ENCODE assay signal across 1 cellular context in the genomic region with DNA sequence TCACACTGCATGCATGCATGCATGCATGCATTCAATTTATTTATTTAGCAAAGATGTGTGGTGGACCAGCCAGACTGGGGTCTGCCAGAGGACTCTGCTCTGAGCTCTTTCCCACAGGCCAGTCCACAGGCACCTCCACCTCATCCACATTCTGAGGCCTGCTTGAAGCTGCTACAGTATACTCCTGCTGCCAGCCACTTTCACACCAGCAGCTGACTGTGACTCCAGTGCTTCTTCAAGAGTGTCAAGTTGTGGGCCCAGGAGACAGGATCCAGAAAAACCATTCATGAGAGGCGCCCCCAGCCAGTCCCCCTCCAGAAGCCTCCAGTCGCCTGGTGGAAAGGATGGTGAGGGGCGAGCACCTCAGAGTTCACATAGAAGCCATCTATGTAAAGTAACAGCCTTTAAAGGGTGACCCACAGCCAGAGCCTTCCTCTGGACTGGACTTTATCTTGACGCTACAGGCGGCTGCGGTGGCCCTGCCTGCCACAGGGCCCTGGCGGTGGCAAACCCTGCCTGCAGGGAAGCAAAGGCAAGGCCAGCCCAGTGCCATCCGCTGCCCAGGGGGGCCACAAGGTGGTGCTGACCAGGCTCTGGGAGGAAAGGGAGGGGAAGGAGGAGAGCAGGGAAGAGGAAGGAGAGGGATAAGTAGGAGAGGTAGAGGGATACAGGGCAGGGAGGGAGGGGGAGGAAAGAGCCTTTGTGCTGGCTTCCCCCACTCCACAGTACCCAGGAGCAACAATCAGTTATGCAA.
TF ChIP-seq lines count a peak whose summit lies in the region.

No MANE protein-coding gene starts in this region.

TF ChIP-seq in K562, 482 proteins besides CTCF, POLR2A, EP300 and RAD21 (continued from another document and continues in another):
- TF ChIP-seq, protein P1, sequence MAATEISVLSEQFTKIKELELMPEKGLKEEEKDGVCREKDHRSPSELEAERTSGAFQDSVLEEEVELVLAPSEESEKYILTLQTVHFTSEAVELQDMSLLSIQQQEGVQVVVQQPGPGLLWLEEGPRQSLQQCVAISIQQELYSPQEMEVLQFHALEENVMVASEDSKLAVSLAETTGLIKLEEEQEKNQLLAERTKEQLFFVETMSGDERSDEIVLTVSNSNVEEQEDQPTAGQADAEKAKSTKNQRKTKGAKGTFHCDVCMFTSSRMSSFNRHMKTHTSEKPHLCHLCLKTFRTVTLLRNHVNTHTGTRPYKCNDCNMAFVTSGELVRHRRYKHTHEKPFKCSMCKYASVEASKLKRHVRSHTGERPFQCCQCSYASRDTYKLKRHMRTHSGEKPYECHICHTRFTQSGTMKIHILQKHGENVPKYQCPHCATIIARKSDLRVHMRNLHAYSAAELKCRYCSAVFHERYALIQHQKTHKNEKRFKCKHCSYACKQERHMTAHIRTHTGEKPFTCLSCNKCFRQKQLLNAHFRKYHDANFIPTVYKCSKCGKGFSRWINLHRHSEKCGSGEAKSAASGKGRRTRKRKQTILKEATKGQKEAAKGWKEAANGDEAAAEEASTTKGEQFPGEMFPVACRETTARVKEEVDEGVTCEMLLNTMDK (IDR thresholded peaks at IDR 0.05; ENCODE audit: borderline replicate concordance, insufficient read depth, low read depth, low read length, poor library complexity, severe bottlenecking) = peak; percentile 63
- TF ChIP-seq FIP1L1 (IDR thresholded peaks at IDR 0.05; ENCODE audit: low read depth, low read length, poor library complexity, severe bottlenecking) (no peak), ETV5 (CRISPR knock-in tag; IDR thresholded peaks at IDR 0.05; ENCODE audit: low read depth) (0 out of 2 replicates have a peak, but pooled peaks have one; percentile 18), SAFB2 (IDR thresholded peaks at IDR 0.05; ENCODE audit: borderline replicate concordance, low read depth, low read length, severe bottlenecking) (no peak), ZNF57 (CRISPR knock-in tag; IDR thresholded peaks at IDR 0.05) (peak; percentile 51; the same call in 1 of the 2 replicates), POLR2G (IDR thresholded peaks at IDR 0.05; ENCODE audit: low read depth, low read length) (no peak), JUND (IDR thresholded peaks at IDR 0.05; ENCODE audit: borderline replicate concordance, low read depth, low read length) (no peak), JUND (tag; IDR thresholded peaks at IDR 0.05; ENCODE audit: borderline replicate concordance, low read depth, low read length) (peak; percentile 37; the same call in 1 of the 3 replicates), ZNF551 (CRISPR knock-in tag; IDR thresholded peaks at IDR 0.05) (no peak), ZEB2 (IDR thresholded peaks at IDR 0.05) (no peak), GATA2 (CRISPR knock-in tag; IDR thresholded peaks at IDR 0.05) (peak; percentile 72), XRCC5 (IDR thresholded peaks at IDR 0.05; ENCODE audit: low read depth, low read length) (peak; percentile 36; the same call in 1 of the 2 replicates), SRSF9 (IDR thresholded peaks at IDR 0.05; ENCODE audit: borderline replicate concordance, low read depth, low read length) (no peak), SUPT5H (IDR thresholded peaks at IDR 0.05) (no peak)
- TF ChIP-seq, protein P2, sequence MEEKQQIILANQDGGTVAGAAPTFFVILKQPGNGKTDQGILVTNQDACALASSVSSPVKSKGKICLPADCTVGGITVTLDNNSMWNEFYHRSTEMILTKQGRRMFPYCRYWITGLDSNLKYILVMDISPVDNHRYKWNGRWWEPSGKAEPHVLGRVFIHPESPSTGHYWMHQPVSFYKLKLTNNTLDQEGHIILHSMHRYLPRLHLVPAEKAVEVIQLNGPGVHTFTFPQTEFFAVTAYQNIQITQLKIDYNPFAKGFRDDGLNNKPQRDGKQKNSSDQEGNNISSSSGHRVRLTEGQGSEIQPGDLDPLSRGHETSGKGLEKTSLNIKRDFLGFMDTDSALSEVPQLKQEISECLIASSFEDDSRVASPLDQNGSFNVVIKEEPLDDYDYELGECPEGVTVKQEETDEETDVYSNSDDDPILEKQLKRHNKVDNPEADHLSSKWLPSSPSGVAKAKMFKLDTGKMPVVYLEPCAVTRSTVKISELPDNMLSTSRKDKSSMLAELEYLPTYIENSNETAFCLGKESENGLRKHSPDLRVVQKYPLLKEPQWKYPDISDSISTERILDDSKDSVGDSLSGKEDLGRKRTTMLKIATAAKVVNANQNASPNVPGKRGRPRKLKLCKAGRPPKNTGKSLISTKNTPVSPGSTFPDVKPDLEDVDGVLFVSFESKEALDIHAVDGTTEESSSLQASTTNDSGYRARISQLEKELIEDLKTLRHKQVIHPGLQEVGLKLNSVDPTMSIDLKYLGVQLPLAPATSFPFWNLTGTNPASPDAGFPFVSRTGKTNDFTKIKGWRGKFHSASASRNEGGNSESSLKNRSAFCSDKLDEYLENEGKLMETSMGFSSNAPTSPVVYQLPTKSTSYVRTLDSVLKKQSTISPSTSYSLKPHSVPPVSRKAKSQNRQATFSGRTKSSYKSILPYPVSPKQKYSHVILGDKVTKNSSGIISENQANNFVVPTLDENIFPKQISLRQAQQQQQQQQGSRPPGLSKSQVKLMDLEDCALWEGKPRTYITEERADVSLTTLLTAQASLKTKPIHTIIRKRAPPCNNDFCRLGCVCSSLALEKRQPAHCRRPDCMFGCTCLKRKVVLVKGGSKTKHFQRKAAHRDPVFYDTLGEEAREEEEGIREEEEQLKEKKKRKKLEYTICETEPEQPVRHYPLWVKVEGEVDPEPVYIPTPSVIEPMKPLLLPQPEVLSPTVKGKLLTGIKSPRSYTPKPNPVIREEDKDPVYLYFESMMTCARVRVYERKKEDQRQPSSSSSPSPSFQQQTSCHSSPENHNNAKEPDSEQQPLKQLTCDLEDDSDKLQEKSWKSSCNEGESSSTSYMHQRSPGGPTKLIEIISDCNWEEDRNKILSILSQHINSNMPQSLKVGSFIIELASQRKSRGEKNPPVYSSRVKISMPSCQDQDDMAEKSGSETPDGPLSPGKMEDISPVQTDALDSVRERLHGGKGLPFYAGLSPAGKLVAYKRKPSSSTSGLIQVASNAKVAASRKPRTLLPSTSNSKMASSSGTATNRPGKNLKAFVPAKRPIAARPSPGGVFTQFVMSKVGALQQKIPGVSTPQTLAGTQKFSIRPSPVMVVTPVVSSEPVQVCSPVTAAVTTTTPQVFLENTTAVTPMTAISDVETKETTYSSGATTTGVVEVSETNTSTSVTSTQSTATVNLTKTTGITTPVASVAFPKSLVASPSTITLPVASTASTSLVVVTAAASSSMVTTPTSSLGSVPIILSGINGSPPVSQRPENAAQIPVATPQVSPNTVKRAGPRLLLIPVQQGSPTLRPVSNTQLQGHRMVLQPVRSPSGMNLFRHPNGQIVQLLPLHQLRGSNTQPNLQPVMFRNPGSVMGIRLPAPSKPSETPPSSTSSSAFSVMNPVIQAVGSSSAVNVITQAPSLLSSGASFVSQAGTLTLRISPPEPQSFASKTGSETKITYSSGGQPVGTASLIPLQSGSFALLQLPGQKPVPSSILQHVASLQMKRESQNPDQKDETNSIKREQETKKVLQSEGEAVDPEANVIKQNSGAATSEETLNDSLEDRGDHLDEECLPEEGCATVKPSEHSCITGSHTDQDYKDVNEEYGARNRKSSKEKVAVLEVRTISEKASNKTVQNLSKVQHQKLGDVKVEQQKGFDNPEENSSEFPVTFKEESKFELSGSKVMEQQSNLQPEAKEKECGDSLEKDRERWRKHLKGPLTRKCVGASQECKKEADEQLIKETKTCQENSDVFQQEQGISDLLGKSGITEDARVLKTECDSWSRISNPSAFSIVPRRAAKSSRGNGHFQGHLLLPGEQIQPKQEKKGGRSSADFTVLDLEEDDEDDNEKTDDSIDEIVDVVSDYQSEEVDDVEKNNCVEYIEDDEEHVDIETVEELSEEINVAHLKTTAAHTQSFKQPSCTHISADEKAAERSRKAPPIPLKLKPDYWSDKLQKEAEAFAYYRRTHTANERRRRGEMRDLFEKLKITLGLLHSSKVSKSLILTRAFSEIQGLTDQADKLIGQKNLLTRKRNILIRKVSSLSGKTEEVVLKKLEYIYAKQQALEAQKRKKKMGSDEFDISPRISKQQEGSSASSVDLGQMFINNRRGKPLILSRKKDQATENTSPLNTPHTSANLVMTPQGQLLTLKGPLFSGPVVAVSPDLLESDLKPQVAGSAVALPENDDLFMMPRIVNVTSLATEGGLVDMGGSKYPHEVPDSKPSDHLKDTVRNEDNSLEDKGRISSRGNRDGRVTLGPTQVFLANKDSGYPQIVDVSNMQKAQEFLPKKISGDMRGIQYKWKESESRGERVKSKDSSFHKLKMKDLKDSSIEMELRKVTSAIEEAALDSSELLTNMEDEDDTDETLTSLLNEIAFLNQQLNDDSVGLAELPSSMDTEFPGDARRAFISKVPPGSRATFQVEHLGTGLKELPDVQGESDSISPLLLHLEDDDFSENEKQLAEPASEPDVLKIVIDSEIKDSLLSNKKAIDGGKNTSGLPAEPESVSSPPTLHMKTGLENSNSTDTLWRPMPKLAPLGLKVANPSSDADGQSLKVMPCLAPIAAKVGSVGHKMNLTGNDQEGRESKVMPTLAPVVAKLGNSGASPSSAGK (IDR thresholded peaks at IDR 0.05) = no peak
- TF ChIP-seq, protein P3, sequence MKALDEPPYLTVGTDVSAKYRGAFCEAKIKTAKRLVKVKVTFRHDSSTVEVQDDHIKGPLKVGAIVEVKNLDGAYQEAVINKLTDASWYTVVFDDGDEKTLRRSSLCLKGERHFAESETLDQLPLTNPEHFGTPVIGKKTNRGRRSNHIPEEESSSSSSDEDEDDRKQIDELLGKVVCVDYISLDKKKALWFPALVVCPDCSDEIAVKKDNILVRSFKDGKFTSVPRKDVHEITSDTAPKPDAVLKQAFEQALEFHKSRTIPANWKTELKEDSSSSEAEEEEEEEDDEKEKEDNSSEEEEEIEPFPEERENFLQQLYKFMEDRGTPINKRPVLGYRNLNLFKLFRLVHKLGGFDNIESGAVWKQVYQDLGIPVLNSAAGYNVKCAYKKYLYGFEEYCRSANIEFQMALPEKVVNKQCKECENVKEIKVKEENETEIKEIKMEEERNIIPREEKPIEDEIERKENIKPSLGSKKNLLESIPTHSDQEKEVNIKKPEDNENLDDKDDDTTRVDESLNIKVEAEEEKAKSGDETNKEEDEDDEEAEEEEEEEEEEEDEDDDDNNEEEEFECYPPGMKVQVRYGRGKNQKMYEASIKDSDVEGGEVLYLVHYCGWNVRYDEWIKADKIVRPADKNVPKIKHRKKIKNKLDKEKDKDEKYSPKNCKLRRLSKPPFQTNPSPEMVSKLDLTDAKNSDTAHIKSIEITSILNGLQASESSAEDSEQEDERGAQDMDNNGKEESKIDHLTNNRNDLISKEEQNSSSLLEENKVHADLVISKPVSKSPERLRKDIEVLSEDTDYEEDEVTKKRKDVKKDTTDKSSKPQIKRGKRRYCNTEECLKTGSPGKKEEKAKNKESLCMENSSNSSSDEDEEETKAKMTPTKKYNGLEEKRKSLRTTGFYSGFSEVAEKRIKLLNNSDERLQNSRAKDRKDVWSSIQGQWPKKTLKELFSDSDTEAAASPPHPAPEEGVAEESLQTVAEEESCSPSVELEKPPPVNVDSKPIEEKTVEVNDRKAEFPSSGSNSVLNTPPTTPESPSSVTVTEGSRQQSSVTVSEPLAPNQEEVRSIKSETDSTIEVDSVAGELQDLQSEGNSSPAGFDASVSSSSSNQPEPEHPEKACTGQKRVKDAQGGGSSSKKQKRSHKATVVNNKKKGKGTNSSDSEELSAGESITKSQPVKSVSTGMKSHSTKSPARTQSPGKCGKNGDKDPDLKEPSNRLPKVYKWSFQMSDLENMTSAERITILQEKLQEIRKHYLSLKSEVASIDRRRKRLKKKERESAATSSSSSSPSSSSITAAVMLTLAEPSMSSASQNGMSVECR (CRISPR knock-in tag; IDR thresholded peaks at IDR 0.05) = no peak
- TF ChIP-seq, protein P4, sequence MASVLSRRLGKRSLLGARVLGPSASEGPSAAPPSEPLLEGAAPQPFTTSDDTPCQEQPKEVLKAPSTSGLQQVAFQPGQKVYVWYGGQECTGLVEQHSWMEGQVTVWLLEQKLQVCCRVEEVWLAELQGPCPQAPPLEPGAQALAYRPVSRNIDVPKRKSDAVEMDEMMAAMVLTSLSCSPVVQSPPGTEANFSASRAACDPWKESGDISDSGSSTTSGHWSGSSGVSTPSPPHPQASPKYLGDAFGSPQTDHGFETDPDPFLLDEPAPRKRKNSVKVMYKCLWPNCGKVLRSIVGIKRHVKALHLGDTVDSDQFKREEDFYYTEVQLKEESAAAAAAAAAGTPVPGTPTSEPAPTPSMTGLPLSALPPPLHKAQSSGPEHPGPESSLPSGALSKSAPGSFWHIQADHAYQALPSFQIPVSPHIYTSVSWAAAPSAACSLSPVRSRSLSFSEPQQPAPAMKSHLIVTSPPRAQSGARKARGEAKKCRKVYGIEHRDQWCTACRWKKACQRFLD (CRISPR knock-in tag; IDR thresholded peaks at IDR 0.05) = 0 out of 2 replicates have a peak, but pooled peaks have one; percentile 46
- TF ChIP-seq, protein P5, sequence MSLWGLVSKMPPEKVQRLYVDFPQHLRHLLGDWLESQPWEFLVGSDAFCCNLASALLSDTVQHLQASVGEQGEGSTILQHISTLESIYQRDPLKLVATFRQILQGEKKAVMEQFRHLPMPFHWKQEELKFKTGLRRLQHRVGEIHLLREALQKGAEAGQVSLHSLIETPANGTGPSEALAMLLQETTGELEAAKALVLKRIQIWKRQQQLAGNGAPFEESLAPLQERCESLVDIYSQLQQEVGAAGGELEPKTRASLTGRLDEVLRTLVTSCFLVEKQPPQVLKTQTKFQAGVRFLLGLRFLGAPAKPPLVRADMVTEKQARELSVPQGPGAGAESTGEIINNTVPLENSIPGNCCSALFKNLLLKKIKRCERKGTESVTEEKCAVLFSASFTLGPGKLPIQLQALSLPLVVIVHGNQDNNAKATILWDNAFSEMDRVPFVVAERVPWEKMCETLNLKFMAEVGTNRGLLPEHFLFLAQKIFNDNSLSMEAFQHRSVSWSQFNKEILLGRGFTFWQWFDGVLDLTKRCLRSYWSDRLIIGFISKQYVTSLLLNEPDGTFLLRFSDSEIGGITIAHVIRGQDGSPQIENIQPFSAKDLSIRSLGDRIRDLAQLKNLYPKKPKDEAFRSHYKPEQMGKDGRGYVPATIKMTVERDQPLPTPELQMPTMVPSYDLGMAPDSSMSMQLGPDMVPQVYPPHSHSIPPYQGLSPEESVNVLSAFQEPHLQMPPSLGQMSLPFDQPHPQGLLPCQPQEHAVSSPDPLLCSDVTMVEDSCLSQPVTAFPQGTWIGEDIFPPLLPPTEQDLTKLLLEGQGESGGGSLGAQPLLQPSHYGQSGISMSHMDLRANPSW (CRISPR knock-in tag; IDR thresholded peaks at IDR 0.05) = no peak
- TF ChIP-seq, protein P6, sequence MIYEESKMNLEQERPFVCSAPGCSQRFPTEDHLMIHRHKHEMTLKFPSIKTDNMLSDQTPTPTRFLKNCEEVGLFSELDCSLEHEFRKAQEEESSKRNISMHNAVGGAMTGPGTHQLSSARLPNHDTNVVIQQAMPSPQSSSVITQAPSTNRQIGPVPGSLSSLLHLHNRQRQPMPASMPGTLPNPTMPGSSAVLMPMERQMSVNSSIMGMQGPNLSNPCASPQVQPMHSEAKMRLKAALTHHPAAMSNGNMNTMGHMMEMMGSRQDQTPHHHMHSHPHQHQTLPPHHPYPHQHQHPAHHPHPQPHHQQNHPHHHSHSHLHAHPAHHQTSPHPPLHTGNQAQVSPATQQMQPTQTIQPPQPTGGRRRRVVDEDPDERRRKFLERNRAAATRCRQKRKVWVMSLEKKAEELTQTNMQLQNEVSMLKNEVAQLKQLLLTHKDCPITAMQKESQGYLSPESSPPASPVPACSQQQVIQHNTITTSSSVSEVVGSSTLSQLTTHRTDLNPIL (CRISPR knock-in tag; IDR thresholded peaks at IDR 0.05) = no peak
